1 cellular context compared by ENCODE assay signal in the genomic region with DNA sequence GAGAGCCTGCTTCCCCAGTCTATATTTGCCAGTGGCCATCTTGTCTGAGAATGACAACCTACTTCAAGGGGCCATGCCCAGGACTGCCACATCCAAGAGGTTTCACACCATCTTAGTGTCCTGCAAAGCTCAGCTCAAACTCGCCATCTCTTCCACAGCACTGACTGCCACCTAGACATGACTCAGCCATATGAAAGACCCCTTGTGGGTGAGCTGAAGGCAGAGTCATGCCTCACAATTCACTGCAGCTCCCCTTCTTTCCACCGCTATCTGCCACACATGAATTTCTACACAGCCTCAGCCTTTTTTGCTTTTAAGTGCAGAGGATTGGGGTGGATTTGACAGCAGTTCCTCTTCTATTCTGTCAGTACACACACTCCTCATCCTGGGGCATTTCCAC.
TF ChIP-seq lines count a peak whose summit lies in the region.

No MANE protein-coding gene starts in this region.

TF ChIP-seq in GM23338, 12 proteins besides CTCF, POLR2A, EP300 and RAD21:
- TF ChIP-seq, protein P1, sequence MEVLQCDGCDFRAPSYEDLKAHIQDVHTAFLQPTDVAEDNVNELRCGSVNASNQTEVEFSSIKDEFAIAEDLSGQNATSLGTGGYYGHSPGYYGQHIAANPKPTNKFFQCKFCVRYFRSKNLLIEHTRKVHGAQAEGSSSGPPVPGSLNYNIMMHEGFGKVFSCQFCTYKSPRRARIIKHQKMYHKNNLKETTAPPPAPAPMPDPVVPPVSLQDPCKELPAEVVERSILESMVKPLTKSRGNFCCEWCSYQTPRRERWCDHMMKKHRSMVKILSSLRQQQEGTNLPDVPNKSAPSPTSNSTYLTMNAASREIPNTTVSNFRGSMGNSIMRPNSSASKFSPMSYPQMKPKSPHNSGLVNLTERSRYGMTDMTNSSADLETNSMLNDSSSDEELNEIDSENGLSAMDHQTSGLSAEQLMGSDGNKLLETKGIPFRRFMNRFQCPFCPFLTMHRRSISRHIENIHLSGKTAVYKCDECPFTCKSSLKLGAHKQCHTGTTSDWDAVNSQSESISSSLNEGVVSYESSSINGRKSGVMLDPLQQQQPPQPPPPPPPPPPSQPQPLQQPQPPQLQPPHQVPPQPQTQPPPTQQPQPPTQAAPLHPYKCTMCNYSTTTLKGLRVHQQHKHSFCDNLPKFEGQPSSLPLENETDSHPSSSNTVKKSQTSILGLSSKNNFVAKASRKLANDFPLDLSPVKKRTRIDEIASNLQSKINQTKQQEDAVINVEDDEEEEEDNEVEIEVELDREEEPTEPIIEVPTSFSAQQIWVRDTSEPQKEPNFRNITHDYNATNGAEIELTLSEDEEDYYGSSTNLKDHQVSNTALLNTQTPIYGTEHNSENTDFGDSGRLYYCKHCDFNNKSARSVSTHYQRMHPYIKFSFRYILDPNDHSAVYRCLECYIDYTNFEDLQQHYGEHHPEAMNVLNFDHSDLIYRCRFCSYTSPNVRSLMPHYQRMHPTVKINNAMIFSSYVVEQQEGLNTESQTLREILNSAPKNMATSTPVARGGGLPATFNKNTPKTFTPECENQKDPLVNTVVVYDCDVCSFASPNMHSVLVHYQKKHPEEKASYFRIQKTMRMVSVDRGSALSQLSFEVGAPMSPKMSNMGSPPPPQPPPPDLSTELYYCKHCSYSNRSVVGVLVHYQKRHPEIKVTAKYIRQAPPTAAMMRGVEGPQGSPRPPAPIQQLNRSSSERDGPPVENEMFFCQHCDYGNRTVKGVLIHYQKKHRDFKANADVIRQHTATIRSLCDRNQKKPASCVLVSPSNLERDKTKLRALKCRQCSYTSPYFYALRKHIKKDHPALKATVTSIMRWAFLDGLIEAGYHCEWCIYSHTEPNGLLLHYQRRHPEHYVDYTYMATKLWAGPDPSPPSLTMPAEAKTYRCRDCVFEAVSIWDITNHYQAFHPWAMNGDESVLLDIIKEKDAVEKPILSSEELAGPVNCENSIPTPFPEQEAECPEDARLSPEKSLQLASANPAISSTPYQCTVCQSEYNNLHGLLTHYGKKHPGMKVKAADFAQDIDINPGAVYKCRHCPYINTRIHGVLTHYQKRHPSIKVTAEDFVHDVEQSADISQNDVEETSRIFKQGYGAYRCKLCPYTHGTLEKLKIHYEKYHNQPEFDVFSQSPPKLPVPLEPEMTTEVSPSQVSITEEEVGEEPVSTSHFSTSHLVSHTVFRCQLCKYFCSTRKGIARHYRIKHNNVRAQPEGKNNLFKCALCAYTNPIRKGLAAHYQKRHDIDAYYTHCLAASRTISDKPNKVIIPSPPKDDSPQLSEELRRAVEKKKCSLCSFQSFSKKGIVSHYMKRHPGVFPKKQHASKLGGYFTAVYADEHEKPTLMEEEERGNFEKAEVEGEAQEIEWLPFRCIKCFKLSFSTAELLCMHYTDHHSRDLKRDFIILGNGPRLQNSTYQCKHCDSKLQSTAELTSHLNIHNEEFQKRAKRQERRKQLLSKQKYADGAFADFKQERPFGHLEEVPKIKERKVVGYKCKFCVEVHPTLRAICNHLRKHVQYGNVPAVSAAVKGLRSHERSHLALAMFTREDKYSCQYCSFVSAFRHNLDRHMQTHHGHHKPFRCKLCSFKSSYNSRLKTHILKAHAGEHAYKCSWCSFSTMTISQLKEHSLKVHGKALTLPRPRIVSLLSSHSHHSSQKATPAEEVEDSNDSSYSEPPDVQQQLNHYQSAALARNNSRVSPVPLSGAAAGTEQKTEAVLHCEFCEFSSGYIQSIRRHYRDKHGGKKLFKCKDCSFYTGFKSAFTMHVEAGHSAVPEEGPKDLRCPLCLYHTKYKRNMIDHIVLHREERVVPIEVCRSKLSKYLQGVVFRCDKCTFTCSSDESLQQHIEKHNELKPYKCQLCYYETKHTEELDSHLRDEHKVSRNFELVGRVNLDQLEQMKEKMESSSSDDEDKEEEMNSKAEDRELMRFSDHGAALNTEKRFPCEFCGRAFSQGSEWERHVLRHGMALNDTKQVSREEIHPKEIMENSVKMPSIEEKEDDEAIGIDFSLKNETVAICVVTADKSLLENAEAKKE (CRISPR knock-in tag; IDR thresholded peaks at IDR 0.05), result no peak
- no peak for TF ChIP-seq ZNF114 (CRISPR knock-in tag; IDR thresholded peaks at IDR 0.05)
- TF ChIP-seq, protein P2, sequence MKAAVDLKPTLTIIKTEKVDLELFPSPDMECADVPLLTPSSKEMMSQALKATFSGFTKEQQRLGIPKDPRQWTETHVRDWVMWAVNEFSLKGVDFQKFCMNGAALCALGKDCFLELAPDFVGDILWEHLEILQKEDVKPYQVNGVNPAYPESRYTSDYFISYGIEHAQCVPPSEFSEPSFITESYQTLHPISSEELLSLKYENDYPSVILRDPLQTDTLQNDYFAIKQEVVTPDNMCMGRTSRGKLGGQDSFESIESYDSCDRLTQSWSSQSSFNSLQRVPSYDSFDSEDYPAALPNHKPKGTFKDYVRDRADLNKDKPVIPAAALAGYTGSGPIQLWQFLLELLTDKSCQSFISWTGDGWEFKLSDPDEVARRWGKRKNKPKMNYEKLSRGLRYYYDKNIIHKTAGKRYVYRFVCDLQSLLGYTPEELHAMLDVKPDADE (IDR thresholded peaks at IDR 0.05), result no peak
- TF ChIP-seq EZH2 (IDR thresholded peaks at IDR 0.05; ENCODE audit: low read depth, unreplicated experiment), result no peak
- TF ChIP-seq, protein P3, sequence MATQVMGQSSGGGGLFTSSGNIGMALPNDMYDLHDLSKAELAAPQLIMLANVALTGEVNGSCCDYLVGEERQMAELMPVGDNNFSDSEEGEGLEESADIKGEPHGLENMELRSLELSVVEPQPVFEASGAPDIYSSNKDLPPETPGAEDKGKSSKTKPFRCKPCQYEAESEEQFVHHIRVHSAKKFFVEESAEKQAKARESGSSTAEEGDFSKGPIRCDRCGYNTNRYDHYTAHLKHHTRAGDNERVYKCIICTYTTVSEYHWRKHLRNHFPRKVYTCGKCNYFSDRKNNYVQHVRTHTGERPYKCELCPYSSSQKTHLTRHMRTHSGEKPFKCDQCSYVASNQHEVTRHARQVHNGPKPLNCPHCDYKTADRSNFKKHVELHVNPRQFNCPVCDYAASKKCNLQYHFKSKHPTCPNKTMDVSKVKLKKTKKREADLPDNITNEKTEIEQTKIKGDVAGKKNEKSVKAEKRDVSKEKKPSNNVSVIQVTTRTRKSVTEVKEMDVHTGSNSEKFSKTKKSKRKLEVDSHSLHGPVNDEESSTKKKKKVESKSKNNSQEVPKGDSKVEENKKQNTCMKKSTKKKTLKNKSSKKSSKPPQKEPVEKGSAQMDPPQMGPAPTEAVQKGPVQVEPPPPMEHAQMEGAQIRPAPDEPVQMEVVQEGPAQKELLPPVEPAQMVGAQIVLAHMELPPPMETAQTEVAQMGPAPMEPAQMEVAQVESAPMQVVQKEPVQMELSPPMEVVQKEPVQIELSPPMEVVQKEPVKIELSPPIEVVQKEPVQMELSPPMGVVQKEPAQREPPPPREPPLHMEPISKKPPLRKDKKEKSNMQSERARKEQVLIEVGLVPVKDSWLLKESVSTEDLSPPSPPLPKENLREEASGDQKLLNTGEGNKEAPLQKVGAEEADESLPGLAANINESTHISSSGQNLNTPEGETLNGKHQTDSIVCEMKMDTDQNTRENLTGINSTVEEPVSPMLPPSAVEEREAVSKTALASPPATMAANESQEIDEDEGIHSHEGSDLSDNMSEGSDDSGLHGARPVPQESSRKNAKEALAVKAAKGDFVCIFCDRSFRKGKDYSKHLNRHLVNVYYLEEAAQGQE (IDR thresholded peaks at IDR 0.05; ENCODE audit: unreplicated experiment), result no peak
- TF ChIP-seq CREB1 (CRISPR knock-in tag; IDR thresholded peaks at IDR 0.05; ENCODE audit: low read depth), result no peak
- no peak for TF ChIP-seq NANOG (IDR thresholded peaks at IDR 0.05; ENCODE audit: borderline replicate concordance)
- no peak for TF ChIP-seq STAT1 (IDR thresholded peaks at IDR 0.05; ENCODE audit: unreplicated experiment)
- TF ChIP-seq JUNB (IDR thresholded peaks at IDR 0.05; ENCODE audit: unreplicated experiment), result no peak
- TF ChIP-seq EZH2phosphoT487 (IDR thresholded peaks at IDR 0.05; ENCODE audit: unreplicated experiment), result no peak
- no peak for TF ChIP-seq POLR2AphosphoS5 (IDR thresholded peaks at IDR 0.05; ENCODE audit: low read depth)
- no peak for TF ChIP-seq ZNF331 (CRISPR knock-in tag; IDR thresholded peaks at IDR 0.05; ENCODE audit: low read depth)
